In the genomic region with DNA sequence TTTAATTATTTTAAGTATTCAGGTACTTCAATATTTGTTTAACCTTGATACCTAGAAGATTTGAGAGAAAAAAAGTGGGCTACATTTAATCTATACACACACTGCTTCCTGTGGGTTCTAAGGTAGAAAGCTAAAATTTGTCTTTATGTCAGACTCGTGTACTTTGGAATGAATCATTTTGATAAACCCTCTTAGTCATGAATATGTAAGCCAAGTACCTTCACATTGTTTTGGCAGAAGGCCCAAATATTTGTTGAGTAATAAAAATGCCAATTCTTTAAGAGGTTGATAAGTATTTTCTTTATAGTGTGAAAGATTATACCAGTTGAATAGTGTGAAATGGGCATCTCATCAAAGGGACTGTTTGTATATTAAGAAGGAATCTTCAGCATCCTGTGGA, we compare ENCODE assay signal across 1 cellular context.
TF ChIP-seq lines count a peak whose summit lies in the region.

No MANE protein-coding gene starts in this region.

TF ChIP-seq in SK-N-SH, 30 proteins besides CTCF, POLR2A, EP300 and RAD21 (continued from another document):
- TF ChIP-seq CHD2 (IDR thresholded peaks at IDR 0.05; ENCODE audit: low read length, partially characterized antibody) (no peak), FOXM1 (IDR thresholded peaks at IDR 0.05; ENCODE audit: low read depth) (0 out of 2 replicates have a peak, but pooled peaks have one; percentile 42), EZH2phosphoT487 (IDR thresholded peaks at IDR 0.05; ENCODE audit: borderline replicate concordance, low read depth) (no peak), RFX5 (IDR thresholded peaks at IDR 0.05; ENCODE audit: low read length) (no peak), FOSL2 (IDR thresholded peaks at IDR 0.05; ENCODE audit: borderline replicate concordance, low read depth) (peak; percentile 83), RXRA (IDR thresholded peaks at IDR 0.05; ENCODE audit: borderline replicate concordance, low read depth) (no peak), NRF1 (IDR thresholded peaks at IDR 0.05; ENCODE audit: low read depth, low read length) (no peak), MXI1 (IDR thresholded peaks at IDR 0.05; ENCODE audit: low read depth, low read length) (no peak), GATA2 (CRISPR knock-in tag; IDR thresholded peaks at IDR 0.05) (no peak), TAF1 (IDR thresholded peaks at IDR 0.05; ENCODE audit: borderline replicate concordance, low read depth, low read length) (no peak), POLR2AphosphoS5 (IDR thresholded peaks at IDR 0.05; ENCODE audit: low read depth, low read length) (0 out of 2 replicates have a peak, but pooled peaks have one; percentile 27), RCOR1 (IDR thresholded peaks at IDR 0.05; ENCODE audit: low read length) (no peak), NFIC (IDR thresholded peaks at IDR 0.05; ENCODE audit: borderline replicate concordance) (peak; percentile 95), SIN3A (IDR thresholded peaks at IDR 0.05; ENCODE audit: borderline replicate concordance, low read depth, low read length) (no peak), TEAD4 (IDR thresholded peaks at IDR 0.05; ENCODE audit: borderline replicate concordance, insufficient read depth) (peak; percentile 79), MEF2A (IDR thresholded peaks at IDR 0.05; ENCODE audit: borderline replicate concordance, low read depth) (no peak), YY1 (IDR thresholded peaks at IDR 0.05; ENCODE audit: low read depth) (no peak)
- TF ChIP-seq, protein P1, sequence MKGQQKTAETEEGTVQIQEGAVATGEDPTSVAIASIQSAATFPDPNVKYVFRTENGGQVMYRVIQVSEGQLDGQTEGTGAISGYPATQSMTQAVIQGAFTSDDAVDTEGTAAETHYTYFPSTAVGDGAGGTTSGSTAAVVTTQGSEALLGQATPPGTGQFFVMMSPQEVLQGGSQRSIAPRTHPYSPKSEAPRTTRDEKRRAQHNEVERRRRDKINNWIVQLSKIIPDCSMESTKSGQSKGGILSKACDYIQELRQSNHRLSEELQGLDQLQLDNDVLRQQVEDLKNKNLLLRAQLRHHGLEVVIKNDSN (IDR thresholded peaks at IDR 0.05; ENCODE audit: borderline replicate concordance, low read depth): no peak
- TF ChIP-seq, protein P2, sequence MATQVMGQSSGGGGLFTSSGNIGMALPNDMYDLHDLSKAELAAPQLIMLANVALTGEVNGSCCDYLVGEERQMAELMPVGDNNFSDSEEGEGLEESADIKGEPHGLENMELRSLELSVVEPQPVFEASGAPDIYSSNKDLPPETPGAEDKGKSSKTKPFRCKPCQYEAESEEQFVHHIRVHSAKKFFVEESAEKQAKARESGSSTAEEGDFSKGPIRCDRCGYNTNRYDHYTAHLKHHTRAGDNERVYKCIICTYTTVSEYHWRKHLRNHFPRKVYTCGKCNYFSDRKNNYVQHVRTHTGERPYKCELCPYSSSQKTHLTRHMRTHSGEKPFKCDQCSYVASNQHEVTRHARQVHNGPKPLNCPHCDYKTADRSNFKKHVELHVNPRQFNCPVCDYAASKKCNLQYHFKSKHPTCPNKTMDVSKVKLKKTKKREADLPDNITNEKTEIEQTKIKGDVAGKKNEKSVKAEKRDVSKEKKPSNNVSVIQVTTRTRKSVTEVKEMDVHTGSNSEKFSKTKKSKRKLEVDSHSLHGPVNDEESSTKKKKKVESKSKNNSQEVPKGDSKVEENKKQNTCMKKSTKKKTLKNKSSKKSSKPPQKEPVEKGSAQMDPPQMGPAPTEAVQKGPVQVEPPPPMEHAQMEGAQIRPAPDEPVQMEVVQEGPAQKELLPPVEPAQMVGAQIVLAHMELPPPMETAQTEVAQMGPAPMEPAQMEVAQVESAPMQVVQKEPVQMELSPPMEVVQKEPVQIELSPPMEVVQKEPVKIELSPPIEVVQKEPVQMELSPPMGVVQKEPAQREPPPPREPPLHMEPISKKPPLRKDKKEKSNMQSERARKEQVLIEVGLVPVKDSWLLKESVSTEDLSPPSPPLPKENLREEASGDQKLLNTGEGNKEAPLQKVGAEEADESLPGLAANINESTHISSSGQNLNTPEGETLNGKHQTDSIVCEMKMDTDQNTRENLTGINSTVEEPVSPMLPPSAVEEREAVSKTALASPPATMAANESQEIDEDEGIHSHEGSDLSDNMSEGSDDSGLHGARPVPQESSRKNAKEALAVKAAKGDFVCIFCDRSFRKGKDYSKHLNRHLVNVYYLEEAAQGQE (IDR thresholded peaks at IDR 0.05; ENCODE audit: low read depth, low read length): no peak
- TF ChIP-seq, protein P3, sequence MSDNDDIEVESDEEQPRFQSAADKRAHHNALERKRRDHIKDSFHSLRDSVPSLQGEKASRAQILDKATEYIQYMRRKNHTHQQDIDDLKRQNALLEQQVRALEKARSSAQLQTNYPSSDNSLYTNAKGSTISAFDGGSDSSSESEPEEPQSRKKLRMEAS (IDR thresholded peaks at IDR 0.05; ENCODE audit: low read depth): no peak
- TF ChIP-seq, protein P4, sequence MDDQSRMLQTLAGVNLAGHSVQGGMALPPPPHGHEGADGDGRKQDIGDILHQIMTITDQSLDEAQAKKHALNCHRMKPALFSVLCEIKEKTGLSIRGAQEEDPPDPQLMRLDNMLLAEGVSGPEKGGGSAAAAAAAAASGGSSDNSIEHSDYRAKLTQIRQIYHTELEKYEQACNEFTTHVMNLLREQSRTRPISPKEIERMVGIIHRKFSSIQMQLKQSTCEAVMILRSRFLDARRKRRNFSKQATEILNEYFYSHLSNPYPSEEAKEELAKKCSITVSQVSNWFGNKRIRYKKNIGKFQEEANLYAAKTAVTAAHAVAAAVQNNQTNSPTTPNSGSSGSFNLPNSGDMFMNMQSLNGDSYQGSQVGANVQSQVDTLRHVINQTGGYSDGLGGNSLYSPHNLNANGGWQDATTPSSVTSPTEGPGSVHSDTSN (IDR thresholded peaks at IDR 0.05): peak; percentile 92
TF ChIP-seq in SK-N-SH: peak in this region for 9.
